Comparison of ENCODE assay signal across 29 cellular contexts in genomic region chr7:30995541-30995940, GRCh38. TPM values are rescaled to one million over a fixed set of nuclear protein-coding genes. Genes with fewer than 3 reads are reported as not detected.
"Had no signal": no experiment of that assay in that cellular context is flagged by ENCODE, and none has a peak within 500 bp of the region (broad histone marks: within the 10 kb centered on the region; RNA-seq: fewer than 3 reads in every experiment).

No MANE protein-coding gene starts in this region.

- H3K36me3 Mint-ChIP-seq: activated naive CD8-positive, alpha-beta T cell treated with anti-CD3 and anti-CD28 coated beads, Interleukin-2, amount 10 ng/mL, durations not matched to agents 7 days and 5 days; mesothelial cell of epicardium; natural killer cell had no signal

- H3K4me1 Mint-ChIP-seq: activated B cell treated with CpG ODN at 0.5 μM for 24 hours; activated CD4-positive, alpha-beta T cell treated with anti-CD3 and anti-CD28 coated beads for 36 hours; activated naive CD8-positive, alpha-beta T cell treated with anti-CD3 and anti-CD28 coated beads, Interleukin-2, amount 10 ng/mL, durations not matched to agents 7 days and 5 days; mesothelial cell of epicardium had no signal

- H3K27ac Mint-ChIP-seq: activated B cell treated with CpG ODN at 0.5 μM for 24 hours; activated CD4-positive, alpha-beta T cell treated with anti-CD3 and anti-CD28 coated beads for 36 hours; activated naive CD4-positive, alpha-beta T cell treated with anti-CD3 and anti-CD28 coated beads for 36 hours; activated naive CD8-positive, alpha-beta T cell treated with anti-CD3 and anti-CD28 coated beads, Interleukin-2, amount 10 ng/mL, durations not matched to agents 7 days and 5 days; activated T-cell treated with anti-CD3 and anti-CD28 coated beads, Interleukin-2, amount 50 U/mL, for 24 hours; mesothelial cell of epicardium; natural killer cell; T-helper 1 cell treated with Interleukin-12 subunit alpha and Interleukin-12 subunit beta and Interleukin-4 antibody, amounts not matched to agents 30 μg/mL and 1 μg/mL, for 36 hours had no signal

- H3K4me3 Mint-ChIP-seq: activated B cell treated with CpG ODN at 0.5 μM for 24 hours; activated CD4-positive, alpha-beta T cell treated with anti-CD3 and anti-CD28 coated beads for 36 hours; activated naive CD4-positive, alpha-beta T cell treated with anti-CD3 and anti-CD28 coated beads for 36 hours; activated naive CD8-positive, alpha-beta T cell treated with anti-CD3 and anti-CD28 coated beads, Interleukin-2, amount 10 ng/mL, durations not matched to agents 7 days and 5 days; activated T-cell treated with anti-CD3 and anti-CD28 coated beads, Interleukin-2, amount 50 U/mL, for 24 hours; mesothelial cell of epicardium; natural killer cell; T-helper 1 cell treated with Interleukin-12 subunit alpha and Interleukin-12 subunit beta and Interleukin-4 antibody, amounts not matched to agents 30 μg/mL and 1 μg/mL, for 36 hours had no signal

- H3K27me3 ChIP-seq: cardiac muscle cell, neutrophil, ovary, right atrium auricular region, thyroid gland, upper lobe of right lung had no signal

- H3K4me3 ChIP-seq: cardiac muscle cell, gastroesophageal sphincter, lower lobe of right lung, ovary, prostate gland, right atrium auricular region, thyroid gland, upper lobe of right lung had no signal

- H3K27ac ChIP-seq: cardiac muscle cell, gastroesophageal sphincter, lower lobe of right lung, neutrophil, ovary, prostate gland, right atrium auricular region, thyroid gland, upper lobe of right lung had no signal

- DNase-seq: activated B cell treated with CpG ODN at 0.5 μM for 24 hours; activated CD4-positive, alpha-beta T cell treated with anti-CD3 and anti-CD28 coated beads for 36 hours; activated CD4-positive, alpha-beta T cell treated with anti-CD3 and anti-CD28 coated beads, Interleukin-2, amount 50 U/mL, for 4 hours; activated CD8-positive, alpha-beta memory T cell treated with anti-CD3 and anti-CD28 coated beads for 24 hours; activated CD8-positive, alpha-beta memory T cell treated with anti-CD3 and anti-CD28 coated beads, Interleukin-2, amount 50 U/mL, for 4 hours; activated effector memory CD4-positive, alpha-beta T cell treated with Interleukin-2 at 50 U/mL for 16 hours; activated naive CD4-positive, alpha-beta T cell treated with anti-CD3 and anti-CD28 coated beads for 36 hours; activated naive CD8-positive, alpha-beta T cell treated with anti-CD3 and anti-CD28 coated beads, Interleukin-2, amount 10 ng/mL, durations not matched to agents 7 days and 5 days; activated T-cell treated with anti-CD3 and anti-CD28 coated beads, Interleukin-2, amount 50 U/mL, for 24 hours; amygdala; cortex of kidney; effector CD4-positive, alpha-beta T cell; lower lobe of right lung; natural killer cell; stimulated activated CD4-positive, alpha-beta T cell treated with anti-CD3 and anti-CD28 coated beads, Interleukin-4, amount 100 ng/mL, for 4 hours; stimulated activated naive CD8-positive, alpha-beta T cell treated with anti-CD3 and anti-CD28 coated beads, Interleukin-15, Interleukin-2, amounts not matched to agents 100 U/mL and 50 U/mL, for 24 hours; T1000; thyroid gland; upper lobe of right lung had no signal

- H3K9me3 Mint-ChIP-seq: activated B cell treated with CpG ODN at 0.5 μM for 24 hours; activated naive CD4-positive, alpha-beta T cell treated with anti-CD3 and anti-CD28 coated beads for 36 hours; activated naive CD8-positive, alpha-beta T cell treated with anti-CD3 and anti-CD28 coated beads, Interleukin-2, amount 10 ng/mL, durations not matched to agents 7 days and 5 days; activated T-cell treated with anti-CD3 and anti-CD28 coated beads, Interleukin-2, amount 50 U/mL, for 24 hours; mesothelial cell of epicardium; natural killer cell; T-helper 1 cell treated with Interleukin-12 subunit alpha and Interleukin-12 subunit beta and Interleukin-4 antibody, amounts not matched to agents 30 μg/mL and 1 μg/mL, for 36 hours had no signal

- ATAC-seq: activated CD4-positive, alpha-beta T cell treated with anti-CD3 and anti-CD28 coated beads for 36 hours; lower lobe of right lung; natural killer cell; stimulated activated naive CD8-positive, alpha-beta T cell treated with anti-CD3 and anti-CD28 coated beads, Interleukin-15, Interleukin-2, amounts not matched to agents 100 U/mL and 50 U/mL, for 24 hours had no signal

- H3K27me3 Mint-ChIP-seq: activated B cell treated with CpG ODN at 0.5 μM for 24 hours; activated T-cell treated with anti-CD3 and anti-CD28 coated beads, Interleukin-2, amount 50 U/mL, for 24 hours had no signal

RNA-seq across cellular contexts. Expression of gene GHRHR, which starts 31.8 kb away (rescaled TPM):
- total RNA-seq: activated B cell treated with CpG ODN at 0.5 μM for 24 hours; activated CD4-positive, alpha-beta T cell treated with anti-CD3 and anti-CD28 coated beads for 36 hours; activated naive CD4-positive, alpha-beta T cell treated with anti-CD3 and anti-CD28 coated beads for 36 hours; activated naive CD8-positive, alpha-beta T cell treated with anti-CD3 and anti-CD28 coated beads, Interleukin-2, amount 10 ng/mL, durations not matched to agents 7 days and 5 days; cardiac muscle cell; epithelial cell of proximal tubule; gastroesophageal sphincter; lower lobe of right lung; mesothelial cell of epicardium; natural killer cell; ovary; right atrium auricular region; upper lobe of right lung had no signal
- polyA plus RNA-seq: cardiac muscle cell, keratinocyte, ovary had no signal

RNA-seq across cellular contexts. Expression of gene ADCYAP1R1, which starts 56.6 kb away (rescaled TPM):
- total RNA-seq: activated B cell treated with CpG ODN at 0.5 μM for 24 hours; activated CD4-positive, alpha-beta T cell treated with anti-CD3 and anti-CD28 coated beads for 36 hours; activated naive CD4-positive, alpha-beta T cell treated with anti-CD3 and anti-CD28 coated beads for 36 hours; activated naive CD8-positive, alpha-beta T cell treated with anti-CD3 and anti-CD28 coated beads, Interleukin-2, amount 10 ng/mL, durations not matched to agents 7 days and 5 days; epithelial cell of proximal tubule; natural killer cell had no signal
- polyA plus RNA-seq: keratinocyte had no signal
